In genomic region chr10:77909755-77910375, GRCh38 we compare ENCODE assay signal across 11 cellular contexts. TPM values are rescaled to one million over a fixed set of nuclear protein-coding genes. Genes with fewer than 3 reads are reported as not detected.
DNase-seq lines count a peak whose midpoint lies in the region; ATAC-seq and TF ChIP-seq lines count a peak whose summit lies in the region.
"Had no signal": no experiment of that assay in that cellular context is flagged by ENCODE, and none has a peak within 500 bp of the region (broad histone marks: within the 10 kb centered on the region; RNA-seq: fewer than 3 reads in every experiment).

No MANE protein-coding gene starts in this region.

- no peak for ATAC-seq in HG03045 (IDR thresholded peaks at IDR 0.05; ENCODE audit: unreplicated experiment)
- ATAC-seq in GM21423 (IDR thresholded peaks at IDR 0.05; ENCODE audit: unreplicated experiment): no peak

- H2AFZ ChIP-seq in SK-N-SH (ENCODE audit: low read depth): no peak overlapping the region

- CTCF ChIA-PET in SK-N-SH (lab: Yijun Ruan, JAX): interaction anchor here (1.0 kb wide), 2 partner anchors 16 to 120 kb away, joined by 3 read pairs; partner anchors contain the start of gene POLR3A

- H3K4me3 ChIP-seq in endodermal cell (ENCODE audit: low read length) (peak overlapping the region; percentile 30), SK-N-SH (ENCODE audit: low read depth in 2 of 2, low read length in 1 of 2) (no peak overlapping the region)
- H3K4me3 ChIP-seq: lung had no signal

- H3K9me3 ChIP-seq in endodermal cell (ENCODE audit: control insufficient read depth, low read length) (no peaks in the 10 kb centered on the region), SK-N-SH (no peaks in the 10 kb centered on the region)

- H3F3A ChIP-seq in SK-N-SH (replicated peaks; ENCODE audit: insufficient read depth): peaks cover 5% of the 10 kb centered on the region

- TF ChIP-seq CTCF in C4-2B (conservative IDR thresholded peaks at IDR 0.05) (no peak), endodermal cell (conservative IDR thresholded peaks at IDR 0.05) (no peak), nephron progenitor cell (IDR thresholded peaks at IDR 0.05) (no peak), SK-N-SH (IDR thresholded peaks at IDR 0.05) (no peak)

- POLR2A ChIA-PET in SK-N-SH (lab: Yijun Ruan, JAX): no interaction called here

- H3K4me2 ChIP-seq in SK-N-SH: no peak overlapping the region

- H3K36me3 ChIP-seq in endodermal cell (ENCODE audit: control insufficient read depth, insufficient read depth, low read length) (no peaks in the 10 kb centered on the region), SK-N-SH (replicated peaks in 1 of 2; ENCODE audit: control insufficient read depth in 1 of 2, insufficient read depth in 2 of 2, low read length in 1 of 2) (no peaks in the 10 kb centered on the region)

- peak; percentile 68 for DNase-seq in OCI-M1 (lab: John Stamatoyannopoulos, UW)
- no peak for DNase-seq in endodermal cell
- DNase-seq in nephron progenitor cell: no peak
- DNase-seq in SK-N-SH: no peak
- no peak for DNase-seq in medulla oblongata (ENCODE audit: extremely low spot score)
- DNase-seq: MM.1S; stimulated activated CD4-positive, alpha-beta T cell treated with anti-CD3 and anti-CD28 coated beads, Interleukin-4, amount 100 ng/mL, for 24 hours had no signal

- peaks cover 99% of the 10 kb centered on the region for H4K20me1 ChIP-seq in SK-N-SH (ENCODE audit: insufficient read depth)

- H3K27ac Mint-ChIP-seq in endodermal cell (peak overlapping the region; percentile 86), nephron progenitor cell (peak overlapping the region; percentile 63)

- WGBS in endodermal cell (ENCODE audit: insufficient coverage in 1 of 2, insufficient read length in 1 of 2), 2 experiments: 79 to 93% methylated on average over 9 to 10 of the region's 10 CpGs
- 69% methylated on average over 10 of the region's 10 CpGs for WGBS in SK-N-SH (ENCODE audit: low lambda C conversion rate)

- H3K9me2 ChIP-seq in SK-N-SH: no peaks in the 10 kb centered on the region

- H3K9me3 Mint-ChIP-seq in endodermal cell: no peaks in the 10 kb centered on the region
- H3K9me3 Mint-ChIP-seq in nephron progenitor cell: no peaks in the 10 kb centered on the region

- peaks cover 99% of the 10 kb centered on the region for H3K79me2 ChIP-seq in SK-N-SH (ENCODE audit: insufficient read depth)

- H3K27me3 Mint-ChIP-seq in endodermal cell (ENCODE audit: insufficient read depth) (no peaks in the 10 kb centered on the region), nephron progenitor cell (ENCODE audit: low read depth, poor library complexity) (no peaks in the 10 kb centered on the region)

- TF ChIP-seq RAD21 in SK-N-SH (IDR thresholded peaks at IDR 0.05; ENCODE audit: low read length): no peak

- no peak for TF ChIP-seq EP300 in SK-N-SH (IDR thresholded peaks at IDR 0.05; ENCODE audit: borderline replicate concordance in 1 of 2, low read depth in 1 of 2, low read length in 1 of 2)

- H3K27me3 ChIP-seq in endodermal cell (ENCODE audit: control insufficient read depth, insufficient read depth, low read length, poor library complexity, severe bottlenecking) (no peaks in the 10 kb centered on the region), SK-N-SH (ENCODE audit: insufficient read depth) (no peaks in the 10 kb centered on the region)

- peaks cover 13% of the 10 kb centered on the region for H3K4me1 ChIP-seq in endodermal cell (ENCODE audit: control insufficient read depth, insufficient read depth, low read length)
- H3K4me1 ChIP-seq in SK-N-SH (ENCODE audit: control insufficient read depth in 1 of 2, insufficient read depth in 2 of 2, low read depth in 1 of 2, low read length in 1 of 2): peaks cover 15 to 25% of the 10 kb centered on the region in 2 experiments; a peak in 2 of 4 replicates

- H3K4me3 Mint-ChIP-seq in endodermal cell: peak overlapping the region; percentile 21
- H3K4me3 Mint-ChIP-seq in nephron progenitor cell: no peak overlapping the region

- H3K9ac ChIP-seq in endodermal cell (ENCODE audit: extremely low read depth, low read length, poor library complexity, severe bottlenecking): no peak overlapping the region
- H3K9ac ChIP-seq in SK-N-SH: no peak overlapping the region

- H3K36me3 Mint-ChIP-seq in endodermal cell (ENCODE audit: low read depth) (peaks cover 10% of the 10 kb centered on the region), nephron progenitor cell (ENCODE audit: low read depth) (peaks cover 11% of the 10 kb centered on the region)

- H3K27ac ChIP-seq in C4-2B (peak overlapping the region; percentile 23; the same call in 1 of the 2 replicates), endodermal cell (ENCODE audit: low read depth, low read length) (no peak overlapping the region), SK-N-SH (ENCODE audit: low read depth in 2 of 2, low read length in 1 of 2) (peak overlapping the region in 1 of 2 experiments; percentile 14; a peak in 1 of 4 replicates)

- peaks cover 36% of the 10 kb centered on the region for H3K4me1 Mint-ChIP-seq in endodermal cell
- H3K4me1 Mint-ChIP-seq in nephron progenitor cell: peaks cover 63% of the 10 kb centered on the region

TF ChIP-seq in SK-N-SH, 30 proteins besides CTCF, POLR2A, EP300 and RAD21:
- TF ChIP-seq TEAD4 (IDR thresholded peaks at IDR 0.05; ENCODE audit: borderline replicate concordance, insufficient read depth): no peak
- no peak for TF ChIP-seq JUND (IDR thresholded peaks at IDR 0.05)
- TF ChIP-seq GATA2 (CRISPR knock-in tag; IDR thresholded peaks at IDR 0.05): no peak
- TF ChIP-seq RXRA (IDR thresholded peaks at IDR 0.05; ENCODE audit: borderline replicate concordance, low read depth): no peak
- TF ChIP-seq SIN3A (IDR thresholded peaks at IDR 0.05; ENCODE audit: borderline replicate concordance, low read depth, low read length): no peak
- no peak for TF ChIP-seq REST (IDR thresholded peaks at IDR 0.05; ENCODE audit: low read depth, low read length)
- TF ChIP-seq FOSL2 (IDR thresholded peaks at IDR 0.05; ENCODE audit: borderline replicate concordance, low read depth): no peak
- no peak for TF ChIP-seq EZH2phosphoT487 (IDR thresholded peaks at IDR 0.05; ENCODE audit: borderline replicate concordance, low read depth)
- TF ChIP-seq ELF1 (IDR thresholded peaks at IDR 0.05): no peak
- no peak for TF ChIP-seq IRF3 (IDR thresholded peaks at IDR 0.05; ENCODE audit: low read depth, low read length)
- TF ChIP-seq POLR2AphosphoS5 (IDR thresholded peaks at IDR 0.05; ENCODE audit: low read depth, low read length): no peak

RNA-seq across cellular contexts. Expression of gene DLG5, which starts 16.7 kb away (rescaled TPM):
- 10 to 100 TPM; 79.4 to 83.4 TPM for total RNA-seq in endodermal cell
- polyA plus RNA-seq in endodermal cell (2013, experiment 1 of 2): 55.8 TPM
- polyA plus RNA-seq in endodermal cell (2013, experiment 2 of 2): 53.5 TPM
- 15.3 and 31.3 TPM in 2 replicates for polyA plus RNA-seq in SK-N-SH (2012; rRNA removed)
- 17.4 and 24.5 TPM in 2 replicates for polyA plus RNA-seq in SK-N-SH (2012; cell fraction: cytosol; rRNA removed)
- 61.3 and 63.0 TPM in 2 replicates for polyA plus RNA-seq in SK-N-SH (2012; cell fraction: nucleus; rRNA removed)
